ENCODE assay signal across 1 cellular context in the genomic region with DNA sequence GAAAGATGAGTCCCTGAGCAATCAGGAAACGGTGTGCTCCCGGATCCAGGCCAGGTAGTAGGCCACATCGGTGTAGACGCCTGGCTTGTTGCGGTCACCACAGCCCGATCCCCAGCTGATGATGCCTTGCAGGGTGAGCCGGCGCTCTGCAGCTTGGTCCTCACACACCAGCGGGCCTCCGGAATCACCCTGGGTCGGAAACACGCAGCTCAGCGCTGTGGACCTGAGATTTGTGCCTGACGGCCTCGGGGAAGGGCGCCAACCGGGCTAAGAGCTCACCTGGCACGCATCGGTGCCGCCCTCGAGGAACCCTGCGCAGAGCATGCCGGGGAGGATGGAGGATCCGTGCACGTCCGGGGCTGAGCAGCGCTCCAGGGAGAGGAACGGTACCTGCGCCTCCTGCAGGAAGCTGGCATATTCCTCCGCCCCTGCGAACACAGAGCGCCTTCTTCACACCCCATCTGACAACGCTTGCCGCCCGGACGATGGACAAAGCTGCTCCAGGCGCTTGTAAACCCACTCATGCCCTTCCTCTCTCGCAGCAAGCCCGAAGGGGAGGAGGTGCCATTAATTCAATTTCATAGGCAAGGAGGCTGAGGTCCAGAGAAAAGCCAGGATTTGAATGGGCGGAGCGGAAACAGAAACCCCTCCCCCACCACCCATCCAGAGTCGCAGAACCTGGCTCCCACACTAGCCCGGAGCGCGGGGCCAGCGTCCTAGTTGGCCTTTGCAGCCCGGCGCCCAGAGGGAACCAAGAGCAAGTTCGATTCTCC.
TF ChIP-seq lines count a peak whose summit lies in the region.

No MANE protein-coding gene starts in this region.

TF ChIP-seq in HepG2, 621 proteins besides CTCF, POLR2A, EP300 and RAD21:
- TF ChIP-seq GPN1 (CRISPR knock-in tag; IDR thresholded peaks at IDR 0.05; ENCODE audit: borderline replicate concordance) (no peak), ZBTB38 (CRISPR knock-in tag; IDR thresholded peaks at IDR 0.05) (0 out of 2 replicates have a peak, but pooled peaks have one; percentile 27), ISX (CRISPR knock-in tag; conservative IDR thresholded peaks at IDR 0.05) (no peak), SATB2 (CRISPR knock-in tag; IDR thresholded peaks at IDR 0.05) (no peak)
- TF ChIP-seq, protein P1, sequence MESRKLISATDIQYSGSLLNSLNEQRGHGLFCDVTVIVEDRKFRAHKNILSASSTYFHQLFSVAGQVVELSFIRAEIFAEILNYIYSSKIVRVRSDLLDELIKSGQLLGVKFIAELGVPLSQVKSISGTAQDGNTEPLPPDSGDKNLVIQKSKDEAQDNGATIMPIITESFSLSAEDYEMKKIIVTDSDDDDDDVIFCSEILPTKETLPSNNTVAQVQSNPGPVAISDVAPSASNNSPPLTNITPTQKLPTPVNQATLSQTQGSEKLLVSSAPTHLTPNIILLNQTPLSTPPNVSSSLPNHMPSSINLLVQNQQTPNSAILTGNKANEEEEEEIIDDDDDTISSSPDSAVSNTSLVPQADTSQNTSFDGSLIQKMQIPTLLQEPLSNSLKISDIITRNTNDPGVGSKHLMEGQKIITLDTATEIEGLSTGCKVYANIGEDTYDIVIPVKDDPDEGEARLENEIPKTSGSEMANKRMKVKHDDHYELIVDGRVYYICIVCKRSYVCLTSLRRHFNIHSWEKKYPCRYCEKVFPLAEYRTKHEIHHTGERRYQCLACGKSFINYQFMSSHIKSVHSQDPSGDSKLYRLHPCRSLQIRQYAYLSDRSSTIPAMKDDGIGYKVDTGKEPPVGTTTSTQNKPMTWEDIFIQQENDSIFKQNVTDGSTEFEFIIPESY (CRISPR knock-in tag; IDR thresholded peaks at IDR 0.05): peak; percentile 50
